ENCODE assay signal across 8 cellular contexts in the genomic region with DNA sequence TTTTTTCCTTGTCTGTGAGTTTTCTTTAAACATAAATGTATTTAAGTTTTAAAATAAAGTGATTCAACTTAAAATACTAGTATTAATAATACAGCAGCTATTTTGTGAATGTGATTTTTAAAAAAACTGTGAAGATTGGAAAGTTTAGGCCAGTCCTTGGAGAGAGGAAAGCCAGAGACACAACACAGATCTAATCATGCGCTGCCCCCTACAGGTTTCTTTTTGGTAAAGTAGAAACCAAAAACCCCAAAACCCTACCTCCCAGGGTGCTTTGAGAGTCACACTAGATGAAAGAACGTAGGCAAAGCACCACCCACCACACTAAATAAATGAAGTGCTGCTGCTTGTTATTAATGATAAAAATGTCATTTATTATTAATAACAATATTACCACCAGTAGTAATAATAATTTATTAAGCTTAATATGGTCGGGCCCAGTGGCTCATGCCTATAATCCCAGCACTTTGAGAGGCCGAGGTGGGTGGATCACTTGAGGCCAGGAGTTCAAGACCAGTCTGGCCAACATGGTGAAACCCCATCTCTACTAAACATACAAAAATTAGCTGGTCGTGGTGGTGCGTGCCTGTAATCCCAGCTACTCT. TPM values are rescaled to one million over a fixed set of nuclear protein-coding genes. Genes with fewer than 3 reads are reported as not detected.
DNase-seq lines count a peak whose midpoint lies in the region; ATAC-seq, FAIRE-seq and TF ChIP-seq lines count a peak whose summit lies in the region.

No MANE protein-coding gene starts in this region.

- H2AFZ ChIP-seq in neuronal stem cell (ENCODE audit: low read length), result no peak overlapping the region

- no CpG with 5 or more reads among the region's 6 CpGs for WGBS in neuronal stem cell (ENCODE audit: extremely low coverage in 2 of 2, insufficient read length in 2 of 2, insufficient replicate concordance in 1 of 2), 2 donors

- no peak for ATAC-seq in HG02852 (IDR thresholded peaks at IDR 0.05; ENCODE audit: unreplicated experiment)

- no peaks in the 10 kb centered on the region for H3K27me3 Mint-ChIP-seq in activated CD4-positive, alpha-beta memory T cell treated with anti-CD3 and anti-CD28 coated beads for 36 hours

- H3K4ac ChIP-seq in neuronal stem cell (ENCODE audit: low read length), result no peak overlapping the region

- H3K18ac ChIP-seq in neuronal stem cell (ENCODE audit: low read length), result no peak overlapping the region

- H2BK120ac ChIP-seq in neuronal stem cell (ENCODE audit: low read depth, low read length), result no peak overlapping the region

- H3K79me1 ChIP-seq in neuronal stem cell (ENCODE audit: low read depth, low read length), result no peaks in the 10 kb centered on the region

- H2BK12ac ChIP-seq in neuronal stem cell (ENCODE audit: low read length), result no peak overlapping the region

- peaks cover 22% of the 10 kb centered on the region for H3K36me3 Mint-ChIP-seq in activated CD4-positive, alpha-beta memory T cell treated with anti-CD3 and anti-CD28 coated beads for 36 hours

- H3K27ac ChIP-seq in C4-2B (no peak overlapping the region), neuronal stem cell (replicated peaks; ENCODE audit: low read length) (no peak overlapping the region)

- peaks cover 0 to 8% of the 10 kb centered on the region in 2 donors for H3K9me3 ChIP-seq in neuronal stem cell (replicated peaks in 1 of 2; ENCODE audit: control insufficient read depth in 2 of 2, insufficient read depth in 1 of 2, low read depth in 1 of 2, low read length in 2 of 2)

- FAIRE-seq in urothelium cell line (lab: Jason Lieb, UNC), result no peak

- H3K27me3 ChIP-seq in H7 (ENCODE audit: control insufficient read depth, insufficient read depth, low read length), result no peaks in the 10 kb centered on the region
- H3K27me3 ChIP-seq in neuronal stem cell (ENCODE audit: control insufficient read depth in 3 of 3, insufficient read depth in 3 of 3, low read depth in 1 of 3, low read length in 3 of 3), result no peaks in the 10 kb centered on the region

- H3K9ac ChIP-seq in neuronal stem cell (ENCODE audit: low read depth, low read length, poor library complexity), result no peak overlapping the region

- no peak overlapping the region for H3K4me2 ChIP-seq in neuronal stem cell (ENCODE audit: insufficient read depth, low read length, poor library complexity, severe bottlenecking)

- TF ChIP-seq CTCF in C4-2B (conservative IDR thresholded peaks at IDR 0.05), result peak; percentile 76

- intact Hi-C loops in activated CD4-positive, alpha-beta memory T cell treated with anti-CD3 and anti-CD28 coated beads for 36 hours (cut with micrococcal nuclease), result loop anchor here (1.0 to 10.0 kb wide), 2 partner anchors 235 to 302 kb away; no protein-coding TSS in a partner anchor

- H3K4me3 ChIP-seq in H7 (ENCODE audit: insufficient read depth, low read depth, low read length) (no peak overlapping the region), neuronal stem cell (ENCODE audit: low read length in 2 of 2) (no peak overlapping the region)

- H4K8ac ChIP-seq in neuronal stem cell (ENCODE audit: low read depth, low read length), result no peak overlapping the region

- no peak overlapping the region for H3K4me3 Mint-ChIP-seq in activated CD4-positive, alpha-beta memory T cell treated with anti-CD3 and anti-CD28 coated beads for 36 hours

- no peak overlapping the region for H4K91ac ChIP-seq in neuronal stem cell (ENCODE audit: low read depth, low read length, poor library complexity)

- no peak overlapping the region for H2BK5ac ChIP-seq in neuronal stem cell (ENCODE audit: low read length)

- DNase-seq in H7 (peak; percentile 60), NCI-H526 (lab: John Stamatoyannopoulos, UW) (peak; percentile 54 to 85), fibroblast of gingiva (ENCODE audit: low read depth) (peak; percentile 47), neuronal stem cell (ENCODE audit: low spot score) (peak; percentile 49), urothelium cell line (ENCODE audit: low spot score) (peak; percentile 72)
- DNase-seq in activated CD4-positive, alpha-beta memory T cell treated with anti-CD3 and anti-CD28 coated beads for 36 hours, result peak; percentile 50

- H3K23ac ChIP-seq in neuronal stem cell (ENCODE audit: low read depth, low read length, poor library complexity), result no peak overlapping the region

- no peak overlapping the region for H3K14ac ChIP-seq in neuronal stem cell (ENCODE audit: low read length)

- peaks cover 4% of the 10 kb centered on the region; the same call in 1 of the 2 replicates for H3K36me3 ChIP-seq in H7 (replicated peaks; ENCODE audit: control insufficient read depth, insufficient read depth, low read length)
- H3K36me3 ChIP-seq in neuronal stem cell (replicated peaks in 1 of 2; ENCODE audit: control insufficient read depth in 2 of 2, insufficient read depth in 2 of 2, low read length in 2 of 2), result peaks cover 3 to 36% of the 10 kb centered on the region in 2 donors

- H3K4me1 ChIP-seq in neuronal stem cell (ENCODE audit: control insufficient read depth in 2 of 2, insufficient read depth in 1 of 2, low read depth in 1 of 2, low read length in 2 of 2), result peaks cover 3 to 10% of the 10 kb centered on the region in 2 donors

- H3K27ac Mint-ChIP-seq in activated CD4-positive, alpha-beta memory T cell treated with anti-CD3 and anti-CD28 coated beads for 36 hours, result no peak overlapping the region

- H3K4me1 Mint-ChIP-seq in activated CD4-positive, alpha-beta memory T cell treated with anti-CD3 and anti-CD28 coated beads for 36 hours (ENCODE audit: low read depth), result no peaks in the 10 kb centered on the region

- POLR2A ChIA-PET in activated CD4-positive, alpha-beta memory T cell treated with anti-CD3 and anti-CD28 coated beads for 36 hours (lab: Charles Lee), result interaction anchor here (1.3 kb wide), 1 partner anchor 62 kb away, joined by 3 read pairs; no protein-coding TSS in a partner anchor

- H2BK15ac ChIP-seq in neuronal stem cell (ENCODE audit: low read length), result no peak overlapping the region

- CTCF ChIA-PET in activated CD4-positive, alpha-beta memory T cell treated with anti-CD3 and anti-CD28 coated beads for 36 hours (lab: Charles Lee), result interaction anchor here (0.6 to 12.3 kb wide), 55 partner anchors 8 to 513 kb away, joined by 3 to 184 read pairs (median 5); partner anchors contain the start of genes B4GALT5 and SLC9A8

- H3K9me3 Mint-ChIP-seq in activated CD4-positive, alpha-beta memory T cell treated with anti-CD3 and anti-CD28 coated beads for 36 hours, result peaks cover 4% of the 10 kb centered on the region

- H2AK5ac ChIP-seq in neuronal stem cell (ENCODE audit: low read depth, low read length), result no peak overlapping the region

RNA-seq across cellular contexts. Expression of gene SLC9A8, which starts 33.7 kb away (rescaled TPM):
- total RNA-seq in H7 (2014; rRNA removed; shearing (Covaris generic)), result 6.4 and 6.7 TPM in 2 replicates
- 10 to 100 TPM; 11.5 to 13.0 TPM for total RNA-seq in activated CD4-positive, alpha-beta memory T cell treated with anti-CD3 and anti-CD28 coated beads for 36 hours
- 2.9 TPM for polyA plus RNA-seq in neuronal stem cell (2013, experiment 1 of 2)
- polyA plus RNA-seq in neuronal stem cell (2013, experiment 2 of 2), result 2.7 TPM
